30 cellular contexts compared by ENCODE assay signal in the genomic region with DNA sequence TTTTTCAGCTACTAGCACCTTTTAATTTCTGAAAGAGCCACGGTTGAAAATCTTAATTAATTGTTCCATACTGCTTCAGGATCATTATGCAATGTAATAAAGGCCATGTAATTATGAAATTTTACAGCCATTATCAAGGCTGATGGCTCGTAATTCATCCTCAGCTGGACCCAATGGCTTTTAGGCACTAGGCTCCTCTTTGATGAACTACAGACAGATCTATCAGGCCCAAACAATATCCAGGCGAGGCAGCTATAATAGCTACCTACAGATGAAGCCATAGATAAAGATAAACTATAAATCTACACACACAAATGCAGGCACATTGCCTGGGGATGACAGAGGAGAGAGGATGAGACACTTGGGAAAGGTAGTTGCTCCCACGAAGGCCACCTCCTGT.
"Had no signal": no experiment of that assay in that cellular context is flagged by ENCODE, and none has a peak within 500 bp of the region (broad histone marks: within the 10 kb centered on the region; RNA-seq: fewer than 3 reads in every experiment).

No MANE protein-coding gene starts in this region.

- H3K27me3 ChIP-seq: adrenal gland, body of pancreas, breast epithelium, Peyer's patch had no signal

- H3K36me3 ChIP-seq: adrenal gland, breast epithelium, Peyer's patch had no signal

- H3K4me1 Mint-ChIP-seq: activated CD4-positive, alpha-beta T cell treated with anti-CD3 and anti-CD28 coated beads for 36 hours; activated CD4-positive, alpha-beta T cell treated with anti-CD3 and anti-CD28 coated beads, Interleukin-2, amount 10 ng/mL, durations not matched to agents 7 days and 5 days had no signal

- H3K4me3 ChIP-seq: adrenal gland, body of pancreas, breast epithelium, coronary artery, Peyer's patch had no signal

- ATAC-seq: activated CD4-positive, alpha-beta T cell treated with anti-CD3 and anti-CD28 coated beads for 36 hours; activated CD4-positive, CD25-positive, alpha-beta regulatory T cell treated with anti-CD3 and anti-CD28 coated beads, Interleukin-2, amount 50 U/mL, for 24 hours; activated CD8-positive, alpha-beta T cell treated with anti-CD3 and anti-CD28 coated beads, Interleukin-2, amount 10 ng/mL, durations not matched to agents 7 days and 5 days; activated naive CD4-positive, alpha-beta T cell treated with anti-CD3 and anti-CD28 coated beads, Interleukin-2, amount 50 U/mL, for 72 hours; body of pancreas; PC-3; WTC11 had no signal

- H3K27me3 Mint-ChIP-seq: activated CD4-positive, alpha-beta T cell treated with anti-CD3 and anti-CD28 coated beads for 36 hours; activated CD4-positive, alpha-beta T cell treated with anti-CD3 and anti-CD28 coated beads, Interleukin-2, amount 10 ng/mL, durations not matched to agents 7 days and 5 days; activated T-cell treated with anti-CD3 and anti-CD28 coated beads, Interleukin-2, amount 50 U/mL, for 24 hours had no signal

- H3K9me3 ChIP-seq: adrenal gland, body of pancreas, breast epithelium, Peyer's patch had no signal

- H3K4me3 Mint-ChIP-seq: activated CD4-positive, alpha-beta T cell treated with anti-CD3 and anti-CD28 coated beads for 36 hours; activated CD4-positive, alpha-beta T cell treated with anti-CD3 and anti-CD28 coated beads, Interleukin-2, amount 10 ng/mL, durations not matched to agents 7 days and 5 days; activated CD8-positive, alpha-beta T cell treated with anti-CD3 and anti-CD28 coated beads, Interleukin-2, amount 10 ng/mL, durations not matched to agents 7 days and 5 days; activated naive CD4-positive, alpha-beta T cell treated with anti-CD3 and anti-CD28 coated beads for 36 hours; activated T-cell treated with anti-CD3 and anti-CD28 coated beads, Interleukin-2, amount 50 U/mL, for 24 hours; T-helper 1 cell treated with Interleukin-12 subunit alpha and Interleukin-12 subunit beta and Interleukin-4 antibody, amounts not matched to agents 30 μg/mL and 1 μg/mL, for 36 hours; T-helper 2 cell treated with Interferon-gamma antibody and Interleukin-4, amounts not matched to agents 5 μg/mL and 100 μg/mL, for 36 hours; WTC11 had no signal

- H3K9me3 Mint-ChIP-seq: activated CD4-positive, alpha-beta T cell treated with anti-CD3 and anti-CD28 coated beads, Interleukin-2, amount 10 ng/mL, durations not matched to agents 7 days and 5 days; activated T-cell treated with anti-CD3 and anti-CD28 coated beads, Interleukin-2, amount 50 U/mL, for 24 hours; activated T-helper 2 cell treated with anti-CD3 and anti-CD28 coated beads, Interferon-gamma antibody, Interleukin-2, Interleukin-4, amounts not matched to agents 10 μg/mL and 5 μg/mL and 100 μg/mL, durations not matched to agents 14 hours and 24 hours and 36 hours; T-helper 1 cell treated with Interleukin-12 subunit alpha and Interleukin-12 subunit beta and Interleukin-4 antibody, amounts not matched to agents 30 μg/mL and 1 μg/mL, for 36 hours; T-helper 2 cell treated with Interferon-gamma antibody and Interleukin-4, amounts not matched to agents 5 μg/mL and 100 μg/mL, for 36 hours; WTC11 had no signal

- H3K36me3 Mint-ChIP-seq: activated naive CD4-positive, alpha-beta T cell treated with anti-CD3 and anti-CD28 coated beads, Interleukin-2, amount 50 U/mL, for 72 hours; WTC11 had no signal

- DNase-seq: activated CD4-positive, alpha-beta T cell treated with anti-CD3 and anti-CD28 coated beads for 36 hours; activated CD4-positive, alpha-beta T cell treated with anti-CD3 and anti-CD28 coated beads, Interleukin-2, amount 10 ng/mL, durations not matched to agents 7 days and 5 days; activated CD4-positive, alpha-beta T cell treated with anti-CD3 and anti-CD28 coated beads, Interleukin-2, amount 50 U/mL, for 48 hours; activated CD8-positive, alpha-beta T cell treated with anti-CD3 and anti-CD28 coated beads, Interleukin-2, amount 10 ng/mL, durations not matched to agents 7 days and 5 days; activated gamma-delta T cell; activated naive CD4-positive, alpha-beta T cell treated with anti-CD3 and anti-CD28 coated beads for 36 hours; activated T-cell treated with anti-CD3 and anti-CD28 coated beads, Interleukin-2, amount 50 U/mL, for 24 hours; adrenal gland; body of pancreas; Karpas-422; KBM-7; NCI-H1048; NCI-H146; NCI-H187; NCI-H2029 treated with DMSO at 0.1 percent for 48 hours; NCI-H345; NCI-H524 treated with DMSO at 0.1 percent for 48 hours; NK-92 treated with Interleukin-12 subunit alpha and Interleukin-12 subunit beta, amount 100 ng/mL, for 24 hours; PC-3; Peyer's patch; RPMI8226; SIG-M5 had no signal

- H3K27ac ChIP-seq: adrenal gland, body of pancreas, breast epithelium, coronary artery, Peyer's patch had no signal

- H3K4me1 ChIP-seq: adrenal gland, breast epithelium, Peyer's patch had no signal

- H3K27ac Mint-ChIP-seq: activated CD4-positive, alpha-beta T cell treated with anti-CD3 and anti-CD28 coated beads for 36 hours; activated CD4-positive, alpha-beta T cell treated with anti-CD3 and anti-CD28 coated beads, Interleukin-2, amount 10 ng/mL, durations not matched to agents 7 days and 5 days; activated CD8-positive, alpha-beta T cell treated with anti-CD3 and anti-CD28 coated beads, Interleukin-2, amount 10 ng/mL, durations not matched to agents 7 days and 5 days; activated naive CD4-positive, alpha-beta T cell treated with anti-CD3 and anti-CD28 coated beads for 36 hours; activated naive CD4-positive, alpha-beta T cell treated with anti-CD3 and anti-CD28 coated beads, Interleukin-2, amount 50 U/mL, for 72 hours; activated T-cell treated with anti-CD3 and anti-CD28 coated beads, Interleukin-2, amount 50 U/mL, for 24 hours; activated T-helper 2 cell treated with anti-CD3 and anti-CD28 coated beads, Interferon-gamma antibody, Interleukin-2, Interleukin-4, amounts not matched to agents 10 μg/mL and 5 μg/mL and 100 μg/mL, durations not matched to agents 14 hours and 24 hours and 36 hours; T-helper 1 cell treated with Interleukin-12 subunit alpha and Interleukin-12 subunit beta and Interleukin-4 antibody, amounts not matched to agents 30 μg/mL and 1 μg/mL, for 36 hours; T-helper 2 cell treated with Interferon-gamma antibody and Interleukin-4, amounts not matched to agents 5 μg/mL and 100 μg/mL, for 36 hours; WTC11 had no signal
